In the genomic region with DNA sequence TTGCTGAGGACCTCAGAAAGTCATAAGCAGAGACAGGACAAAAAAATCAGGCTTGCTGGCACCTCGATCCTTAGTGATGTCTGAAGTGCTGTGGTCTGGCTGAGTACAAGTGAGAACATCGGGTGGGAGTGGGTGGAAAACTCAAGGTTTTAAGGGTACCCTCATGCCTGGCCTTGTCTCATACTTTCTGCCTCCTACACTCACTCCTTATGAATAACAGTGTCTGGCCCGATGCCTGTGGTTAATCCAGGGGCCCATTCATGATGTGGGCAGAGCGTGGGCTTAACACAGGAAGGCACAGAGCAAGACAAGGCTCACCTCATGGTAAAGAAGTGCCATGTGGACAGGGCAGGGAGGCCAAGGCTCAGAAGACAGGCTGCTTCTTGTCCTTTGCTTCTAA, we compare ENCODE assay signal across 9 cellular contexts. TPM values are rescaled to one million over a fixed set of nuclear protein-coding genes. Genes with fewer than 3 reads are reported as not detected.
DNase-seq lines count a peak whose midpoint lies in the region; ATAC-seq and TF ChIP-seq lines count a peak whose summit lies in the region.
"Had no signal": no experiment of that assay in that cellular context is flagged by ENCODE, and none has a peak within 500 bp of the region (broad histone marks: within the 10 kb centered on the region; RNA-seq: fewer than 3 reads in every experiment).

No MANE protein-coding gene starts in this region.

- TF ChIP-seq CTCF in thyroid gland (IDR thresholded peaks at IDR 0.05) (no peak), Caco-2 (IDR thresholded peaks at IDR 0.05; ENCODE audit: insufficient read depth in 1 of 2, low read depth in 1 of 2, low read length in 1 of 2, severe bottlenecking in 1 of 2, unreplicated experiment in 1 of 2) (no peak)

- BruUV-seq in Caco-2 (replicated peaks; lab: Mats Ljungman, UMichigan): no TSS peak

- no peaks in the 10 kb centered on the region for H3K27me3 Mint-ChIP-seq in activated naive CD8-positive, alpha-beta T cell treated with anti-CD3 and anti-CD28 coated beads, Interleukin-2, amount 50 U/mL, for 24 hours
- H3K27me3 Mint-ChIP-seq in Caco-2 (ENCODE audit: insufficient read depth, unreplicated experiment): no peaks in the 10 kb centered on the region

- peaks cover 8 to 16% of the 10 kb centered on the region in 2 experiments for H3K4me1 ChIP-seq in trophoblast cell (ENCODE audit: control insufficient read depth in 1 of 2, insufficient read depth in 2 of 2, low read length in 2 of 2)
- peaks cover 27 to 45% of the 10 kb centered on the region in 2 donors for H3K4me1 ChIP-seq in thyroid gland
- H3K4me1 ChIP-seq in Caco-2: peaks cover 33% of the 10 kb centered on the region

- H3K27ac ChIP-seq in trophoblast cell (ENCODE audit: low read depth, low read length) (peak overlapping the region; percentile 16), thyroid gland (peak overlapping the region; percentile 93 to 96 (median 93))
- H3K27ac ChIP-seq: neutrophil had no signal

- H3K36me3 ChIP-seq in trophoblast cell (ENCODE audit: control insufficient read depth in 1 of 2, insufficient read depth in 2 of 2, low read length in 2 of 2): peaks cover 10 to 11% of the 10 kb centered on the region in 2 experiments
- no peaks in the 10 kb centered on the region for H3K36me3 ChIP-seq in thyroid gland
- H3K36me3 ChIP-seq in Caco-2 (ENCODE audit: control insufficient read depth, insufficient read depth, low read length): no peaks in the 10 kb centered on the region

- H3K9me3 ChIP-seq in trophoblast cell (ENCODE audit: insufficient read depth, low read depth, low read length) (no peaks in the 10 kb centered on the region), thyroid gland (no peaks in the 10 kb centered on the region), Caco-2 (no peaks in the 10 kb centered on the region)
- H3K9me3 ChIP-seq: neutrophil had no signal

- H3K4me3 Mint-ChIP-seq in activated naive CD8-positive, alpha-beta T cell treated with anti-CD3 and anti-CD28 coated beads, Interleukin-2, amount 50 U/mL, for 24 hours: no peak overlapping the region
- no peak overlapping the region for H3K4me3 Mint-ChIP-seq in Caco-2 (ENCODE audit: unreplicated experiment)

- H3K18ac ChIP-seq in trophoblast cell (ENCODE audit: low read length): no peak overlapping the region

- peaks cover 42% of the 10 kb centered on the region for H3K4me1 Mint-ChIP-seq in activated naive CD8-positive, alpha-beta T cell treated with anti-CD3 and anti-CD28 coated beads, Interleukin-2, amount 50 U/mL, for 24 hours
- H3K4me1 Mint-ChIP-seq in Caco-2 (ENCODE audit: low read depth, unreplicated experiment): peaks cover 10% of the 10 kb centered on the region

- POLR2A ChIA-PET in Caco-2 (lab: Charles Lee): interaction anchor here (0.9 to 1.5 kb wide), 2 partner anchors 36 to 37 kb away, joined by 5 read pairs; partner anchors contain the start of gene UCP2

- no peaks in the 10 kb centered on the region for H3K79me1 ChIP-seq in trophoblast cell (ENCODE audit: low read length)

- H3K9ac ChIP-seq in trophoblast cell (ENCODE audit: low read length): no peak overlapping the region

- H4K91ac ChIP-seq in trophoblast cell (ENCODE audit: low read depth, low read length): peak overlapping the region; percentile 17

- no peak for TF ChIP-seq POLR2A in thyroid gland (IDR thresholded peaks at IDR 0.05)

- no peak overlapping the region for H2BK12ac ChIP-seq in trophoblast cell (ENCODE audit: low read length)

- H2AFZ ChIP-seq in trophoblast cell (ENCODE audit: insufficient read depth, low read length, poor library complexity): no peak overlapping the region

- no peaks in the 10 kb centered on the region for H3K79me2 ChIP-seq in trophoblast cell (ENCODE audit: control insufficient read depth, insufficient read depth, low read length, poor library complexity)

- DNase-seq in activated gamma-delta T cell treated with Interleukin-2 at 50 U/mL for 16 hours (peak; percentile 16), activated gamma-delta T cell (lab: John Stamatoyannopoulos, UW) (no peak), trophoblast cell (no peak), thyroid gland (no peak), OCI-M2 (lab: John Stamatoyannopoulos, UW; ENCODE audit: unreplicated experiment) (no peak), DMS53 (lab: John Stamatoyannopoulos, UW) (no peak), Caco-2 (no peak)
- peak; percentile 75 for DNase-seq in activated naive CD8-positive, alpha-beta T cell treated with anti-CD3 and anti-CD28 coated beads, Interleukin-2, amount 50 U/mL, for 24 hours

- peak; percentile 91 for ATAC-seq in activated naive CD8-positive, alpha-beta T cell treated with anti-CD3 and anti-CD28 coated beads, Interleukin-2, amount 50 U/mL, for 24 hours

- no peak overlapping the region for H2BK5ac ChIP-seq in trophoblast cell (ENCODE audit: low read depth, low read length, poor library complexity)

- H2AK5ac ChIP-seq in trophoblast cell (ENCODE audit: low read length): no peak overlapping the region

- H3K27me3 ChIP-seq in trophoblast cell (ENCODE audit: insufficient read depth, low read length) (no peaks in the 10 kb centered on the region), thyroid gland (no peaks in the 10 kb centered on the region), Caco-2 (replicated peaks; ENCODE audit: control insufficient read depth, insufficient read depth, low read length) (no peaks in the 10 kb centered on the region)
- H3K27me3 ChIP-seq: neutrophil had no signal

- H3K4me2 ChIP-seq in trophoblast cell (ENCODE audit: low read length): no peak overlapping the region

- H4K12ac ChIP-seq in trophoblast cell (ENCODE audit: low read depth, low read length): no peak overlapping the region

- CTCF ChIA-PET in Caco-2 (lab: Charles Lee): interaction anchor here (1.9 kb wide), 1 partner anchor 15 kb away, joined by 5 read pairs; no protein-coding TSS in a partner anchor

- no peak overlapping the region for H3K27ac Mint-ChIP-seq in activated naive CD8-positive, alpha-beta T cell treated with anti-CD3 and anti-CD28 coated beads, Interleukin-2, amount 50 U/mL, for 24 hours
- H3K27ac Mint-ChIP-seq in Caco-2 (ENCODE audit: unreplicated experiment): no peak overlapping the region

- no peak overlapping the region for H3K4ac ChIP-seq in trophoblast cell (ENCODE audit: low read depth, low read length)

- WGBS in trophoblast cell (ENCODE audit: extremely low coverage, insufficient coverage, insufficient read length): no CpG with 5 or more reads among the region's 4 CpGs
- WGBS in thyroid gland, 2 donors: 82 to 96% methylated on average over 4 of the region's 4 CpGs

- H3K9me3 Mint-ChIP-seq in activated naive CD8-positive, alpha-beta T cell treated with anti-CD3 and anti-CD28 coated beads, Interleukin-2, amount 50 U/mL, for 24 hours: no peaks in the 10 kb centered on the region
- no peaks in the 10 kb centered on the region for H3K9me3 Mint-ChIP-seq in Caco-2 (ENCODE audit: unreplicated experiment)

- intact Hi-C loops in thyroid gland (cut with DNase I) (loop anchor here (5.0 kb wide), 1 partner anchor 38 kb away; the partner anchor contains the start of gene UCP2), Caco-2 (cut with micrococcal nuclease; ENCODE audit: unreplicated experiment) (loop anchor here (1.0 kb wide), 1 partner anchor 49 kb away; no protein-coding TSS in a partner anchor)

- H4K8ac ChIP-seq in trophoblast cell (ENCODE audit: low read depth, low read length): no peak overlapping the region

- no peak overlapping the region for H3K23ac ChIP-seq in trophoblast cell (ENCODE audit: low read length)

- H3K14ac ChIP-seq in trophoblast cell (ENCODE audit: low read length): no peak overlapping the region

- peaks cover 28% of the 10 kb centered on the region for H3K36me3 Mint-ChIP-seq in activated naive CD8-positive, alpha-beta T cell treated with anti-CD3 and anti-CD28 coated beads, Interleukin-2, amount 50 U/mL, for 24 hours (ENCODE audit: low read depth)
- peaks cover 5% of the 10 kb centered on the region for H3K36me3 Mint-ChIP-seq in Caco-2 (ENCODE audit: insufficient read depth, unreplicated experiment)

- H2BK120ac ChIP-seq in trophoblast cell (ENCODE audit: insufficient read depth, low read length, poor library complexity): no peak overlapping the region

- H3K4me3 ChIP-seq in trophoblast cell (ENCODE audit: low read depth, low read length) (no peak overlapping the region), thyroid gland (replicated peaks in 1 of 3) (no peak overlapping the region), Caco-2 (ENCODE audit: low read depth, low read length) (no peak overlapping the region)

RNA-seq across cellular contexts. Expression of gene UCP3, which starts 11.0 kb away (rescaled TPM):
- polyA plus RNA-seq in trophoblast cell (2013): 0.31 and 0.35 TPM in 2 replicates
- total RNA-seq in thyroid gland (1 to 10 TPM; 3.1 to 3.6 (median 3.4) TPM), Caco-2 (2022) (0.84 and 1.2 TPM in 2 replicates)

RNA-seq across cellular contexts. Expression of gene UCP2, which starts 37.2 kb away (rescaled TPM):
- polyA plus RNA-seq in trophoblast cell (2013): 30.8 and 31.1 TPM in 2 replicates
- total RNA-seq in thyroid gland: 10 to 100 TPM; 41.4 to 97.0 (median 52.5) TPM
- total RNA-seq in Caco-2 (2022): 100 and 144 TPM in 2 replicates

Comparison
In these comparisons a context has a peak if more than half of its experiments do, and no peak if none do; other contexts are left out.
1. DNase-seq: peak in activated gamma-delta T cell treated with Interleukin-2 at 50 U/mL for 16 hours (single experiment) and activated naive CD8-positive, alpha-beta T cell treated with anti-CD3 and anti-CD28 coated beads, Interleukin-2, amount 50 U/mL, for 24 hours (single experiment); none in activated gamma-delta T cell (single experiment), trophoblast cell (0 of 2), thyroid gland (0 of 2), OCI-M2 (single experiment), DMS53 (single experiment) and Caco-2 (0 of 2).